8 cellular contexts compared by ENCODE assay signal in genomic region chr10:132939957-132940790, GRCh38. TPM values are rescaled to one million over a fixed set of nuclear protein-coding genes. Genes with fewer than 3 reads are reported as not detected.
DNase-seq lines count a peak whose midpoint lies in the region; ATAC-seq and TF ChIP-seq lines count a peak whose summit lies in the region.

No MANE protein-coding gene starts in this region.

- TF ChIP-seq RAD21 in Ishikawa (IDR thresholded peaks at IDR 0.05; ENCODE audit: low read depth), result peak; percentile 96

- H3K36me3 Mint-ChIP-seq in glutamatergic neuron (ENCODE audit: unreplicated experiment), result peaks cover 5% of the 10 kb centered on the region

- TF ChIP-seq CTCF in GM12874 (IDR thresholded peaks at IDR 0.05; ENCODE audit: insufficient read depth, low read depth, low read length), result peak; percentile 66
- TF ChIP-seq CTCF in glutamatergic neuron (IDR thresholded peaks at IDR 0.05; ENCODE audit: partially characterized antibody, unreplicated experiment), result peak; percentile 77

- intact Hi-C loops in sciatic nerve (cut with DNase I), result no loop called here

- peaks cover 6% of the 10 kb centered on the region for H3K9me3 Mint-ChIP-seq in glutamatergic neuron (ENCODE audit: unreplicated experiment)

- peak overlapping the region; percentile 17 for H3K27ac Mint-ChIP-seq in glutamatergic neuron (ENCODE audit: unreplicated experiment)

- TF ChIP-seq EP300 in Ishikawa (IDR thresholded peaks at IDR 0.05; ENCODE audit: borderline replicate concordance), result no peak

- peaks cover 13% of the 10 kb centered on the region for H3K4me1 Mint-ChIP-seq in glutamatergic neuron (ENCODE audit: low read depth, unreplicated experiment)

- H3K4me3 Mint-ChIP-seq in glutamatergic neuron (ENCODE audit: unreplicated experiment), result peak overlapping the region; percentile 42

- peaks cover 8% of the 10 kb centered on the region for H3K27me3 Mint-ChIP-seq in glutamatergic neuron (ENCODE audit: unreplicated experiment)

- ATAC-seq in sciatic nerve (peak; percentile 56), HG03025 (IDR thresholded peaks at IDR 0.05; ENCODE audit: low FRiP score, unreplicated experiment) (no peak), HG03469 (IDR thresholded peaks at IDR 0.05; ENCODE audit: unreplicated experiment) (no peak)

- DNase-seq in AG20443 (ENCODE audit: low spot score) (peak; percentile 89), glutamatergic neuron (peak; percentile 85), sciatic nerve (ENCODE audit: low spot score) (no peak)
- DNase-seq in activated T-cell treated with anti-CD3 and anti-CD28 coated beads, Interleukin-2, amount 50 U/mL, for 48 hours, result peak; percentile 71 to 73

TF ChIP-seq in Ishikawa, 13 proteins besides CTCF, POLR2A, EP300 and RAD21:
- TF ChIP-seq TEAD4 (IDR thresholded peaks at IDR 0.05) (no peak), YY1 (IDR thresholded peaks at IDR 0.05; ENCODE audit: low read depth) (no peak), ZBTB7A (IDR thresholded peaks at IDR 0.05; ENCODE audit: low read depth) (no peak), MAX (IDR thresholded peaks at IDR 0.05) (no peak), NFIC (IDR thresholded peaks at IDR 0.05) (no peak), USF1 (IDR thresholded peaks at IDR 0.05) (no peak), TAF1 (IDR thresholded peaks at IDR 0.05; ENCODE audit: low read depth) (no peak), TCF12 (IDR thresholded peaks at IDR 0.05; ENCODE audit: low read depth) (no peak)
TF ChIP-seq in Ishikawa: peak in this region for 0.

RNA-seq across cellular contexts. Expression of gene CFAP46, which starts 2.2 kb away (rescaled TPM):
- total RNA-seq in glutamatergic neuron (ENCODE audit: unreplicated experiment) (5.2 TPM), sciatic nerve (1.1 TPM)
